In genomic region chr13:90868321-90868920, GRCh38 we compare ENCODE assay signal across 8 cellular contexts.
A peak's percentile ranks its signal among the peaks of the same experiment; 100 is the strongest.
DNase-seq lines count a peak whose midpoint lies in the region; ATAC-seq and TF ChIP-seq lines count a peak whose summit lies in the region.

No MANE protein-coding gene starts in this region.

- DNase-seq in NCI-H1092 (lab: John Stamatoyannopoulos, UW) (peak; percentile 4), NCI-H1092 treated with DMSO at 0.1 percent for 48 hours (lab: John Stamatoyannopoulos, UW) (no peak), NAMALWA (ENCODE audit: low spot score) (peak; percentile 61), endothelial cell (ENCODE audit: low spot score) (peak; percentile 17), putamen (ENCODE audit: low spot score) (peak; percentile 21), GM19238 (ENCODE audit: insufficient read length, low spot score) (no peak), occipital lobe (lab: John Stamatoyannopoulos, UW) (no peak)

- no peak overlapping the region for H3K4me3 Mint-ChIP-seq in endothelial cell (ENCODE audit: unreplicated experiment)

- no peaks in the 10 kb centered on the region for H3K27me3 Mint-ChIP-seq in endothelial cell (ENCODE audit: unreplicated experiment)

- H3K27ac Mint-ChIP-seq in endothelial cell (ENCODE audit: unreplicated experiment): no peak overlapping the region

- no peaks in the 10 kb centered on the region for H3K4me1 Mint-ChIP-seq in endothelial cell (ENCODE audit: unreplicated experiment)

- H3K36me3 Mint-ChIP-seq in endothelial cell (ENCODE audit: low read depth, unreplicated experiment): no peaks in the 10 kb centered on the region

- TF ChIP-seq CTCF in endothelial cell (IDR thresholded peaks at IDR 0.05; ENCODE audit: unreplicated experiment): peak; percentile 91

- no peak for ATAC-seq in HG03457 (IDR thresholded peaks at IDR 0.05; ENCODE audit: unreplicated experiment)

- H3K9me3 Mint-ChIP-seq in endothelial cell (ENCODE audit: unreplicated experiment): no peaks in the 10 kb centered on the region

Comparison
In these comparisons a context has a peak if more than half of its experiments do, and no peak if none do; other contexts are left out.
1. DNase-seq: peak in NCI-H1092 (single experiment), NAMALWA (single experiment), endothelial cell (single experiment) and putamen (single experiment); none in NCI-H1092 treated with DMSO at 0.1 percent for 48 hours (single experiment), GM19238 (single experiment) and occipital lobe (single experiment).